Comparison of ENCODE assay signal across 24 cellular contexts in the genomic region with DNA sequence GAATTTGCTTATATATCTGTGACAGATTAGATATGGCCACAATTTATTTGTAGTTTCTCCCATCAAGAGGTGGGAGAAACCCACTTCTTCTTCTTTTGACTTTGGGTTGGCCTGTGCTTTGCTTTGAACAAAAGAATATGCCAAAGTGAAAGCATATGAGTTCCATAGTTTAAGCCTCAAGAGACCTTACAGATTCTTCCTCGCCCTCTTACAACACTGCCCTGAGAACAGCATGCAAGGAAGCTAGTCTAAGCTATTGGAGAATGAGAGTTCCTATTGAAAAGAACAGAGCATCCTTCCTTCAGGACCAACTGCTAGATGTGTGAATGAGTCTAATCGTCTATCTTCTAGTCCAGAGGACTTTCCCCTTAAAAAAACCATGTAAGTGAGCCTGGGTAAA.
DNase-seq lines count a peak whose midpoint lies in the region; ATAC-seq and TF ChIP-seq lines count a peak whose summit lies in the region.
"Had no signal": no experiment of that assay in that cellular context is flagged by ENCODE, and none has a peak within 500 bp of the region (broad histone marks: within the 10 kb centered on the region; RNA-seq: fewer than 3 reads in every experiment).

No MANE protein-coding gene starts in this region.

- no peak for TF ChIP-seq CTCF in GM13977 (IDR thresholded peaks at IDR 0.05; ENCODE audit: extremely low read depth, insufficient read depth, missing control alignments)

- H3K36me3 Mint-ChIP-seq in immature natural killer cell, result no peaks in the 10 kb centered on the region
- H3K36me3 Mint-ChIP-seq: CD14-positive monocyte; CD8-positive, alpha-beta memory T cell had no signal

- no peak overlapping the region for H3K4me2 ChIP-seq in mesenchymal stem cell (ENCODE audit: low read length, poor library complexity, severe bottlenecking)

- DNase-seq in adipocyte (ENCODE audit: low read depth) (peak; percentile 78), fibroblast of gingiva (ENCODE audit: low read depth) (peak; percentile 57), mesenchymal stem cell (no peak), NOMO-1 treated with dmso at 0.1 percent for 144 hours (lab: John Stamatoyannopoulos, UW; ENCODE audit: unreplicated experiment) (no peak), GM13977 (ENCODE audit: low spot score) (no peak), immature natural killer cell (no peak)
- DNase-seq: BE2C; CD8-positive, alpha-beta memory T cell; DMS 273 treated with DMSO at 0.1 percent for 48 hours; DMS79; GDM1; H7; Karpas-422; MV-4-11; NCI-H1105 treated with DMSO at 0.1 percent for 48 hours; NCI-H2029; NCI-H524 treated with DMSO at 0.1 percent for 48 hours; NCI-H774; SHP77; SW 1271 had no signal

- H3K4me3 ChIP-seq in adipocyte (ENCODE audit: low read length) (no peak overlapping the region), mesenchymal stem cell (ENCODE audit: insufficient read depth in 1 of 2, low read depth in 1 of 2, low read length in 2 of 2) (no peak overlapping the region)

- no peak overlapping the region for H2BK12ac ChIP-seq in mesenchymal stem cell (ENCODE audit: low read length in 2 of 2)

- H2BK120ac ChIP-seq in mesenchymal stem cell (ENCODE audit: low read depth, low read length), result no peak overlapping the region

- H3K27me3 ChIP-seq in adipocyte (replicated peaks; ENCODE audit: control insufficient read depth, insufficient read depth, low read length), result no peaks in the 10 kb centered on the region
- no peaks in the 10 kb centered on the region for H3K27me3 ChIP-seq in mesenchymal stem cell (ENCODE audit: control insufficient read depth in 1 of 2, insufficient read depth in 1 of 2, low read length in 2 of 2)
- H3K27me3 ChIP-seq: BE2C had no signal

- no peak overlapping the region for H3K23ac ChIP-seq in mesenchymal stem cell (ENCODE audit: low read length in 2 of 2)

- peak overlapping the region; percentile 91 for H2AK5ac ChIP-seq in mesenchymal stem cell (ENCODE audit: low read length, severe bottlenecking)

- H2AFZ ChIP-seq in mesenchymal stem cell (ENCODE audit: low read depth, low read length), result no peak overlapping the region

- peaks cover 5 to 23% (median 11%) of the 10 kb centered on the region in 6 donors for H3K9me3 Mint-ChIP-seq in immature natural killer cell

- H3K9ac ChIP-seq in adipocyte (ENCODE audit: low read length) (no peak overlapping the region), mesenchymal stem cell (ENCODE audit: low read length) (no peak overlapping the region)

- no peak overlapping the region for H3K14ac ChIP-seq in mesenchymal stem cell (ENCODE audit: low read length in 2 of 2)

- no peaks in the 10 kb centered on the region for H3K79me1 ChIP-seq in mesenchymal stem cell (replicated peaks; ENCODE audit: low read length, poor library complexity, severe bottlenecking)

- no peak overlapping the region for H3K4ac ChIP-seq in mesenchymal stem cell (ENCODE audit: low read depth in 1 of 2, low read length in 2 of 2)

- H3K36me3 ChIP-seq in adipocyte (ENCODE audit: control insufficient read depth, insufficient read depth, low read length, severe bottlenecking) (no peaks in the 10 kb centered on the region), mesenchymal stem cell (ENCODE audit: control insufficient read depth in 1 of 2, insufficient read depth in 2 of 2, low read depth in 1 of 2, low read length in 2 of 2) (no peaks in the 10 kb centered on the region)
- H3K36me3 ChIP-seq: BE2C had no signal

- H3K9me3 ChIP-seq in adipocyte (ENCODE audit: control insufficient read depth, low read length) (no peaks in the 10 kb centered on the region), mesenchymal stem cell (ENCODE audit: control insufficient read depth, low read length) (no peaks in the 10 kb centered on the region)
- H3K9me3 ChIP-seq: BE2C had no signal

- no peak for ATAC-seq in HG03378 (IDR thresholded peaks at IDR 0.05; ENCODE audit: unreplicated experiment)
- ATAC-seq: Panc1 had no signal

- 100% methylated on average over 1 of the region's 2 CpGs for WGBS in mesenchymal stem cell

- no peak overlapping the region for H3K4me3 Mint-ChIP-seq in immature natural killer cell
- H3K4me3 Mint-ChIP-seq: CD14-positive monocyte; CD8-positive, alpha-beta memory T cell had no signal

- no peak overlapping the region for H2BK5ac ChIP-seq in mesenchymal stem cell (ENCODE audit: low read depth, low read length, poor library complexity, severe bottlenecking)

- H4K91ac ChIP-seq in mesenchymal stem cell (ENCODE audit: low read length), result no peak overlapping the region

- no peak overlapping the region for H3K18ac ChIP-seq in mesenchymal stem cell (ENCODE audit: low read depth in 1 of 2, low read length in 2 of 2)

- in situ Hi-C loops in GM13977 (cut with MboI; ENCODE audit: low pct_unique_long_range_greater_than_20kb, low sequenced_read_pairs, unreplicated experiment), result no loop called here

- no peak overlapping the region for H4K8ac ChIP-seq in mesenchymal stem cell (ENCODE audit: low read length)

- H3K4me1 ChIP-seq in adipocyte (ENCODE audit: control insufficient read depth, insufficient read depth, low read length) (no peaks in the 10 kb centered on the region), mesenchymal stem cell (ENCODE audit: control insufficient read depth, insufficient read depth, low read depth, low read length) (peaks cover 2% of the 10 kb centered on the region)

- H3K4me1 Mint-ChIP-seq in immature natural killer cell, result no peaks in the 10 kb centered on the region
- H3K4me1 Mint-ChIP-seq: CD14-positive monocyte; CD8-positive, alpha-beta memory T cell had no signal

- H3K27me3 Mint-ChIP-seq in immature natural killer cell (ENCODE audit: low read depth in 3 of 3), result no peaks in the 10 kb centered on the region
- H3K27me3 Mint-ChIP-seq: CD8-positive, alpha-beta memory T cell had no signal

- no peak overlapping the region for H3K27ac Mint-ChIP-seq in immature natural killer cell
- H3K27ac Mint-ChIP-seq: CD14-positive monocyte; CD8-positive, alpha-beta memory T cell had no signal

- H2BK15ac ChIP-seq in mesenchymal stem cell (ENCODE audit: low read depth, poor library complexity, severe bottlenecking), result no peak overlapping the region

- no peak overlapping the region for H3K27ac ChIP-seq in mesenchymal stem cell (ENCODE audit: low read length, poor library complexity, severe bottlenecking)
- H3K27ac ChIP-seq: RWPE1 had no signal

Comparison
In these comparisons a context has a peak if more than half of its experiments do, and no peak if none do; other contexts are left out.
1. DNase-seq: peak in adipocyte (single experiment) and fibroblast of gingiva (single experiment); none in mesenchymal stem cell (single experiment), NOMO-1 treated with dmso at 0.1 percent for 144 hours (single experiment), GM13977 (single experiment) and immature natural killer cell (0 of 3).